Comparison of ENCODE assay signal across 8 cellular contexts in the genomic region with DNA sequence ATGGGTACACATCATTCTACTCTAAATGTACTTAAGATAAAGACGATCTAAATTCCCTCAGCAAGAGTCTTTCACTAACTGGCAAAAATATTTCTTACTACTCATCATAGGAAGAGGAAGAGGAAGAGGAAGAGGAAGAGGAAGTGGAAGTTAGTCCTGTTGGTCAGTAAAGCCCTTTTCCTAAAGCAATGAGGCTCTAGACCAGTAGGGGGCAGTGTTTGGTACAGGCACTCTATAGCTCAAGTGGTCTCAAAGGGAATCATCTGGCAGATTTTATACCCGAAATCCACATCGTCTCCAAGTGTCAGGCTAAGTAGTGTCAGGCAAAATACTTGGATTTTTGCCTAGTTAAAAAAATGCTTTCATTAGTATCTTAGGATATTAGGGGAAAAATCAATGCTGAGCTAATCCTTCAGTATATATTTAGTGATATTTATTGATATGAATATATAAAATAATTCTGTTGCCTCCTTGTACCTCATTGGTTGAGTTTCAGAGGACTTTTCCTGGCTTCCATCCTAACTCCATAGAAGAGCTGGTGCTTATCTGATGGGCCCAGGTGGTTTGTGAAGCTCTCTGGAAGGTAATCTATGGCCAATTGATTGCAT. TPM values are rescaled to one million over a fixed set of nuclear protein-coding genes. Genes with fewer than 3 reads are reported as not detected.
DNase-seq lines count a peak whose midpoint lies in the region; ATAC-seq and TF ChIP-seq lines count a peak whose summit lies in the region.

No MANE protein-coding gene starts in this region.

- DNase-seq in activated naive CD8-positive, alpha-beta T cell treated with anti-CD3 and anti-CD28 coated beads, Interleukin-2, amount 50 U/mL, for 24 hours, result peak; percentile 26
- no peak for DNase-seq in activated naive CD8-positive, alpha-beta T cell treated with anti-CD3 and anti-CD28 coated beads for 36 hours
- DNase-seq in NCI-H2227 (lab: John Stamatoyannopoulos, UW; ENCODE audit: unreplicated experiment) (peak; percentile 68), dorsolateral prefrontal cortex (peak in 1 of 10 donors; percentile 65), nephron progenitor cell (peak; percentile 56)
- DNase-seq in natural killer cell treated with Interleukin-12 subunit alpha and Interleukin-12 subunit beta and Interleukin-15 and Interleukin-18, amount 100 ng/mL, for 72 hours (ENCODE audit: low spot score), result no peak
- DNase-seq in activated CD8-positive, alpha-beta memory T cell treated with anti-CD3 and anti-CD28 coated beads, Interleukin-2, amount 50 U/mL, for 4 hours, result no peak

- no peaks in the 10 kb centered on the region for H3K9me3 Mint-ChIP-seq in activated naive CD8-positive, alpha-beta T cell treated with anti-CD3 and anti-CD28 coated beads, Interleukin-2, amount 50 U/mL, for 24 hours
- H3K9me3 Mint-ChIP-seq in activated naive CD8-positive, alpha-beta T cell treated with anti-CD3 and anti-CD28 coated beads for 36 hours, result no peaks in the 10 kb centered on the region
- no peaks in the 10 kb centered on the region for H3K9me3 Mint-ChIP-seq in nephron progenitor cell
- H3K9me3 Mint-ChIP-seq in natural killer cell treated with Interleukin-12 subunit alpha and Interleukin-12 subunit beta and Interleukin-15 and Interleukin-18, amount 100 ng/mL, for 72 hours, result peaks cover 3% of the 10 kb centered on the region

- TF ChIP-seq CTCF in dorsolateral prefrontal cortex (IDR thresholded peaks at IDR 0.05 in 54 of 56, conservative IDR thresholded peaks at IDR 0.05 in 2 of 56; ENCODE audit: low read depth in 1 of 56, partially characterized antibody in 56 of 56) (peak; percentile 44 to 89 (median 76)), nephron progenitor cell (IDR thresholded peaks at IDR 0.05) (peak; percentile 70)

- no peak overlapping the region for H3K4me3 Mint-ChIP-seq in activated naive CD8-positive, alpha-beta T cell treated with anti-CD3 and anti-CD28 coated beads, Interleukin-2, amount 50 U/mL, for 24 hours
- no peak overlapping the region for H3K4me3 Mint-ChIP-seq in activated naive CD8-positive, alpha-beta T cell treated with anti-CD3 and anti-CD28 coated beads for 36 hours
- no peak overlapping the region for H3K4me3 Mint-ChIP-seq in nephron progenitor cell
- no peak overlapping the region for H3K4me3 Mint-ChIP-seq in natural killer cell treated with Interleukin-12 subunit alpha and Interleukin-12 subunit beta and Interleukin-15 and Interleukin-18, amount 100 ng/mL, for 72 hours

- no peak for ATAC-seq in activated naive CD8-positive, alpha-beta T cell treated with anti-CD3 and anti-CD28 coated beads, Interleukin-2, amount 50 U/mL, for 24 hours
- ATAC-seq in natural killer cell treated with Interleukin-12 subunit alpha and Interleukin-12 subunit beta and Interleukin-15 and Interleukin-18, amount 100 ng/mL, for 72 hours, result no peak
- no peak for ATAC-seq in HG02588 (IDR thresholded peaks at IDR 0.05; ENCODE audit: unreplicated experiment)

- H3K27me3 ChIP-seq in dorsolateral prefrontal cortex, result no peaks in the 10 kb centered on the region

- no peak overlapping the region for H3K27ac Mint-ChIP-seq in activated naive CD8-positive, alpha-beta T cell treated with anti-CD3 and anti-CD28 coated beads, Interleukin-2, amount 50 U/mL, for 24 hours
- no peak overlapping the region for H3K27ac Mint-ChIP-seq in activated naive CD8-positive, alpha-beta T cell treated with anti-CD3 and anti-CD28 coated beads for 36 hours
- no peak overlapping the region for H3K27ac Mint-ChIP-seq in nephron progenitor cell
- H3K27ac Mint-ChIP-seq in natural killer cell treated with Interleukin-12 subunit alpha and Interleukin-12 subunit beta and Interleukin-15 and Interleukin-18, amount 100 ng/mL, for 72 hours, result no peak overlapping the region

- no peaks in the 10 kb centered on the region for H3K36me3 Mint-ChIP-seq in activated naive CD8-positive, alpha-beta T cell treated with anti-CD3 and anti-CD28 coated beads, Interleukin-2, amount 50 U/mL, for 24 hours (ENCODE audit: low read depth)
- H3K36me3 Mint-ChIP-seq in activated naive CD8-positive, alpha-beta T cell treated with anti-CD3 and anti-CD28 coated beads for 36 hours, result no peaks in the 10 kb centered on the region
- H3K36me3 Mint-ChIP-seq in nephron progenitor cell (ENCODE audit: low read depth), result no peaks in the 10 kb centered on the region
- no peaks in the 10 kb centered on the region for H3K36me3 Mint-ChIP-seq in natural killer cell treated with Interleukin-12 subunit alpha and Interleukin-12 subunit beta and Interleukin-15 and Interleukin-18, amount 100 ng/mL, for 72 hours

- H3K4me1 Mint-ChIP-seq in activated naive CD8-positive, alpha-beta T cell treated with anti-CD3 and anti-CD28 coated beads, Interleukin-2, amount 50 U/mL, for 24 hours, result no peaks in the 10 kb centered on the region
- H3K4me1 Mint-ChIP-seq in activated naive CD8-positive, alpha-beta T cell treated with anti-CD3 and anti-CD28 coated beads for 36 hours, result no peaks in the 10 kb centered on the region
- H3K4me1 Mint-ChIP-seq in nephron progenitor cell, result no peaks in the 10 kb centered on the region
- peaks cover 3 to 4% of the 10 kb centered on the region in 2 donors for H3K4me1 Mint-ChIP-seq in natural killer cell treated with Interleukin-12 subunit alpha and Interleukin-12 subunit beta and Interleukin-15 and Interleukin-18, amount 100 ng/mL, for 72 hours (ENCODE audit: low read depth in 2 of 2)

- H3K27ac ChIP-seq in dorsolateral prefrontal cortex, result peak overlapping the region in 11 of 59 donors; percentile 2 to 47 (median 22)

- H3K4me3 ChIP-seq in dorsolateral prefrontal cortex, result no peak overlapping the region

- peaks cover 10% of the 10 kb centered on the region for H3K27me3 Mint-ChIP-seq in activated naive CD8-positive, alpha-beta T cell treated with anti-CD3 and anti-CD28 coated beads, Interleukin-2, amount 50 U/mL, for 24 hours
- H3K27me3 Mint-ChIP-seq in activated naive CD8-positive, alpha-beta T cell treated with anti-CD3 and anti-CD28 coated beads for 36 hours, result peaks cover 27% of the 10 kb centered on the region
- peaks cover 3% of the 10 kb centered on the region for H3K27me3 Mint-ChIP-seq in nephron progenitor cell (ENCODE audit: low read depth, poor library complexity)
- H3K27me3 Mint-ChIP-seq in natural killer cell treated with Interleukin-12 subunit alpha and Interleukin-12 subunit beta and Interleukin-15 and Interleukin-18, amount 100 ng/mL, for 72 hours, result peaks cover 18 to 41% of the 10 kb centered on the region in 2 donors

- intact Hi-C loops in dorsolateral prefrontal cortex (cut with DNase I), result loop anchor here in 1 of 2 donors (2.0 to 5.0 kb wide), 3 partner anchors 49 to 334 kb away; no protein-coding TSS in a partner anchor

RNA-seq across cellular contexts. Expression of gene BLID, which starts 7.7 kb away (rescaled TPM):
- total RNA-seq in activated naive CD8-positive, alpha-beta T cell treated with anti-CD3 and anti-CD28 coated beads for 36 hours, result not detected
- 10 to 100 TPM in 2 of 120 experiments, 1 to 10 TPM in 117, under 1 TPM in 1; 0.85 to 16.2 (median 3.6) TPM for total RNA-seq in dorsolateral prefrontal cortex
- not detected for total RNA-seq in natural killer cell treated with Interleukin-12 subunit alpha and Interleukin-12 subunit beta and Interleukin-15 and Interleukin-18, amount 100 ng/mL, for 72 hours

Comparison
In these comparisons a context has a peak if more than half of its experiments do, and no peak if none do; other contexts are left out.
1. DNase-seq: peak in activated naive CD8-positive, alpha-beta T cell treated with anti-CD3 and anti-CD28 coated beads, Interleukin-2, amount 50 U/mL, for 24 hours (single experiment), NCI-H2227 (single experiment) and nephron progenitor cell (single experiment); none in activated naive CD8-positive, alpha-beta T cell treated with anti-CD3 and anti-CD28 coated beads for 36 hours (single experiment), natural killer cell treated with Interleukin-12 subunit alpha and Interleukin-12 subunit beta and Interleukin-15 and Interleukin-18, amount 100 ng/mL, for 72 hours (single experiment) and activated CD8-positive, alpha-beta memory T cell treated with anti-CD3 and anti-CD28 coated beads, Interleukin-2, amount 50 U/mL, for 4 hours (single experiment).